8 cellular contexts compared by ENCODE assay signal in genomic region chr22:31347251-31348008, GRCh38. TPM values are rescaled to one million over a fixed set of nuclear protein-coding genes. Genes with fewer than 3 reads are reported as not detected.
DNase-seq lines count a peak whose midpoint lies in the region; ATAC-seq, FAIRE-seq and TF ChIP-seq lines count a peak whose summit lies in the region.

No MANE protein-coding gene starts in this region.

- 1% methylated on average over 23 to 49 of the region's 50 CpGs for WGBS in testis, 2 donors

- H3K36me3 ChIP-seq in SJCRH30 (peaks cover 11% of the 10 kb centered on the region), neuron (ENCODE audit: insufficient read depth, low read length) (peaks cover 13% of the 10 kb centered on the region), testis (ENCODE audit: low read depth, missing control alignments) (no peaks in the 10 kb centered on the region)

- H3K27ac Mint-ChIP-seq in activated naive CD4-positive, alpha-beta T cell treated with anti-CD3 and anti-CD28 coated beads for 36 hours: peak overlapping the region; percentile 91

- H3K9me3 ChIP-seq in SJCRH30 (replicated peaks) (no peaks in the 10 kb centered on the region), neuron (ENCODE audit: low read length) (no peaks in the 10 kb centered on the region), testis (no peaks in the 10 kb centered on the region)

- H3K36me3 Mint-ChIP-seq in activated naive CD4-positive, alpha-beta T cell treated with anti-CD3 and anti-CD28 coated beads for 36 hours (ENCODE audit: low read depth): peaks cover 27% of the 10 kb centered on the region

- H3K27me3 ChIP-seq in SJCRH30 (no peaks in the 10 kb centered on the region), neuron (ENCODE audit: insufficient read depth, low read length) (no peaks in the 10 kb centered on the region), testis (no peaks in the 10 kb centered on the region)

- peaks cover 26% of the 10 kb centered on the region for H3K4me1 Mint-ChIP-seq in activated naive CD4-positive, alpha-beta T cell treated with anti-CD3 and anti-CD28 coated beads for 36 hours (ENCODE audit: low read depth)

- H3K4me3 ChIP-seq in SJCRH30 (peak overlapping the region; percentile 73), neuron (ENCODE audit: low read length) (peak overlapping the region; percentile 56), testis (peak overlapping the region; percentile 66 to 72)

- no peak for TF ChIP-seq POLR2A in testis (IDR thresholded peaks at IDR 0.05)

- intact Hi-C loops in activated naive CD4-positive, alpha-beta T cell treated with anti-CD3 and anti-CD28 coated beads for 36 hours (cut with micrococcal nuclease): loop anchor here (2.0 to 5.0 kb wide), 5 partner anchors 55 to 595 kb away; partner anchors contain the start of genes DEPDC5, EIF4ENIF1, PIK3IP1 and PRR14L
- intact Hi-C loops in testis (cut with DNase I; ENCODE audit: low total_unique reads): no loop called here

- H3K27ac ChIP-seq in SJCRH30 (peak overlapping the region; percentile 86), testis (peak overlapping the region; percentile 77 to 80)

- DNase-seq in Daoy (ENCODE audit: low read depth) (peak; percentile 65), KG1 (lab: John Stamatoyannopoulos, UW) (peak; percentile 30), SJCRH30 (peak; percentile 70 to 78), frontal cortex (ENCODE audit: low spot score in 2 of 2) (peak; percentile 56 to 70), testis (peak; percentile 81)
- peak; percentile 80 for DNase-seq in activated naive CD4-positive, alpha-beta T cell treated with anti-CD3 and anti-CD28 coated beads for 36 hours

- H3K27me3 Mint-ChIP-seq in activated naive CD4-positive, alpha-beta T cell treated with anti-CD3 and anti-CD28 coated beads for 36 hours (ENCODE audit: low read depth): no peaks in the 10 kb centered on the region

- ATAC-seq in HG03342 (IDR thresholded peaks at IDR 0.05; ENCODE audit: unreplicated experiment): no peak

- FAIRE-seq in frontal cortex (lab: Jason Lieb, UNC): no peak

- no peak overlapping the region for H2AFZ ChIP-seq in neuron (ENCODE audit: low read depth, low read length)

- H3K4me1 ChIP-seq in SJCRH30: peaks cover 7% of the 10 kb centered on the region; the same call in 1 of the 2 replicates
- peaks cover 40% of the 10 kb centered on the region for H3K4me1 ChIP-seq in neuron (ENCODE audit: insufficient read depth, low read length)
- H3K4me1 ChIP-seq in testis: peaks cover 31% of the 10 kb centered on the region

- CTCF ChIA-PET in activated naive CD4-positive, alpha-beta T cell treated with anti-CD3 and anti-CD28 coated beads for 36 hours (lab: Charles Lee): interaction anchor here (1.0 to 1.6 kb wide), 4 partner anchors 17 to 74 kb away, joined by 3 read pairs; no protein-coding TSS in a partner anchor

- no peaks in the 10 kb centered on the region for H3K9me3 Mint-ChIP-seq in activated naive CD4-positive, alpha-beta T cell treated with anti-CD3 and anti-CD28 coated beads for 36 hours

- TF ChIP-seq CTCF in testis (IDR thresholded peaks at IDR 0.05): no peak

- peak overlapping the region; percentile 80 for H3K4me3 Mint-ChIP-seq in activated naive CD4-positive, alpha-beta T cell treated with anti-CD3 and anti-CD28 coated beads for 36 hours

RNA-seq across cellular contexts. Expression of gene PATZ1, which starts 1.3 kb away (rescaled TPM):
- 18.8 and 19.5 TPM in 2 replicates for total RNA-seq in Daoy (2014; rRNA removed; shearing (Covaris generic))
- total RNA-seq in SJCRH30 (2014; rRNA removed; shearing (Covaris generic)): 22.6 and 24.1 TPM in 2 replicates
- 10 to 100 TPM; 18.5 to 19.4 TPM for total RNA-seq in activated naive CD4-positive, alpha-beta T cell treated with anti-CD3 and anti-CD28 coated beads for 36 hours
- total RNA-seq in frontal cortex (24.1 TPM), testis (10 to 100 TPM; 38.1 to 48.7 TPM)
- 23.2 TPM for polyA plus RNA-seq in testis (ENCODE audit: insufficient read depth, low read depth, low replicate concordance)

RNA-seq across cellular contexts. Expression of gene DRG1, which starts 52.0 kb away (rescaled TPM):
- total RNA-seq in Daoy (2014; rRNA removed; shearing (Covaris generic)): 134 and 146 TPM in 2 replicates
- total RNA-seq in SJCRH30 (2014; rRNA removed; shearing (Covaris generic)): 109 and 116 TPM in 2 replicates
- total RNA-seq in activated naive CD4-positive, alpha-beta T cell treated with anti-CD3 and anti-CD28 coated beads for 36 hours: 10 to 100 TPM; 77.1 to 78.7 TPM
- 86.4 TPM for total RNA-seq in frontal cortex
- total RNA-seq in testis: 100 to 1,000 TPM; 148 to 165 TPM
- 399 TPM for polyA plus RNA-seq in testis (ENCODE audit: insufficient read depth, low read depth, low replicate concordance)

RNA-seq across cellular contexts. Expression of gene PIK3IP1, which starts 55.1 kb away (rescaled TPM):
- 0.09 and 0.69 TPM in 2 replicates for total RNA-seq in Daoy (2014; rRNA removed; shearing (Covaris generic))
- 0.47 and 0.51 TPM in 2 replicates for total RNA-seq in SJCRH30 (2014; rRNA removed; shearing (Covaris generic))
- 10 to 100 TPM; 27.4 to 28.6 TPM for total RNA-seq in activated naive CD4-positive, alpha-beta T cell treated with anti-CD3 and anti-CD28 coated beads for 36 hours
- total RNA-seq in frontal cortex (20.8 TPM), testis (10 to 100 TPM; 65.9 to 89.2 TPM)
- 42.4 TPM for polyA plus RNA-seq in testis (ENCODE audit: insufficient read depth, low read depth, low replicate concordance)

Comparison
In these comparisons a context has a peak if more than half of its experiments do, and no peak if none do; other contexts are left out.
1. DNase-seq: peak in every context shown above with its lines; median percentile 81 in testis; 80 in activated naive CD4-positive, alpha-beta T cell treated with anti-CD3 and anti-CD28 coated beads for 36 hours; 74 in SJCRH30; 65 in Daoy; 63 in frontal cortex; 30 in KG1.
2. RNA of gene PIK3IP1, which starts 55.1 kb away (total RNA-seq): 65.9 to 89.2 TPM in testis, 27.4 to 28.6 TPM in activated naive CD4-positive, alpha-beta T cell treated with anti-CD3 and anti-CD28 coated beads for 36 hours and 20.8 TPM in frontal cortex (single experiment); 0.09 to 0.69 TPM in Daoy and 0.47 to 0.51 TPM in SJCRH30; every median in the first group is over 10 times any median in the second.
3. Peak in every context shown above with its lines, with median percentiles within 50 percentile points of each other: H3K4me3 ChIP-seq.